Comparison of ENCODE assay signal across 17 cellular contexts in the genomic region with DNA sequence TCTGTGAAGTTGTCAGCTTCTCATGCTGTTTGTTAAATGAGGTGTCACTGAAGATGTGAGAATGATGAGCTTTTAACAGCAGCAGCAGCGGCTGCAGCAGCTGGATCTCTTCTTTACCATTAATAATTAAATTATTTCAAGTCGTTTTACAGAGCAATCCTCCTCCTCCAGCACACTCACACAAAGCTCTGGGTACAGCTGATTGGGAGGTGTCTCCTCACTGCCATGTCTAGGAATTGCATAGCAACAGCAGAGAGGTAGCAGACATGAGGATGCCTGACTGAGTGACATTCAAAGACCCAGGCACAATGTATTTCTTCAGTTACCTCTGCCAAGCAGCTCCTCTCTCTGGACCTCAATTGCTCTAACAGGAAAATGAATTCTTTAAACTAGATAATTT. TPM values are rescaled to one million over a fixed set of nuclear protein-coding genes. Genes with fewer than 3 reads are reported as not detected.
"Had no signal": no experiment of that assay in that cellular context is flagged by ENCODE, and none has a peak within 500 bp of the region (broad histone marks: within the 10 kb centered on the region; RNA-seq: fewer than 3 reads in every experiment).

No MANE protein-coding gene starts in this region.

- ATAC-seq: left lung; naive thymus-derived CD4-positive, alpha-beta T cell; right lobe of liver; stimulated activated naive B cell treated with anti-CD40 and anti-IgM and Interleukin-4, amounts not matched to agents 10 μg/mL and 1 μg/mL and 100 μg/mL, for 72 hours; upper lobe of right lung had no signal

- DNase-seq: dorsolateral prefrontal cortex; effector CD4-positive, alpha-beta T cell; kidney; left lung; mesenchymal stem cell; midbrain; naive thymus-derived CD4-positive, alpha-beta T cell; right lobe of liver; small intestine; stimulated activated CD4-positive, alpha-beta T cell treated with anti-CD3 and anti-CD28 coated beads, Interleukin-15, amount 100 ng/mL, for 24 hours; stimulated activated CD4-positive, alpha-beta T cell treated with anti-CD3 and anti-CD28 coated beads, Interleukin-2, amount 100 ng/mL, for 48 hours; stimulated activated naive B cell treated with anti-CD40 and anti-IgM and Interleukin-4, amounts not matched to agents 10 μg/mL and 1 μg/mL and 100 μg/mL, for 72 hours; transverse colon; upper lobe of right lung; uterus had no signal

- H3K4me3 ChIP-seq: dorsolateral prefrontal cortex, left lung, prostate gland, right lobe of liver, suprapubic skin, transverse colon, upper lobe of right lung, uterus had no signal

- H3K27ac ChIP-seq: dorsolateral prefrontal cortex, left lung, prostate gland, right lobe of liver, suprapubic skin, transverse colon, upper lobe of right lung, uterus had no signal

- H3K36me3 ChIP-seq: left lung, prostate gland, right lobe of liver, suprapubic skin, transverse colon, upper lobe of right lung, uterus had no signal

- H3K4me1 ChIP-seq: left lung, prostate gland, right lobe of liver, suprapubic skin, transverse colon, upper lobe of right lung, uterus had no signal

- H3K27me3 ChIP-seq: dorsolateral prefrontal cortex, left lung, right lobe of liver, suprapubic skin, transverse colon, upper lobe of right lung, uterus had no signal

RNA-seq across cellular contexts. Expression of a gene that starts 46.6 kb away (rescaled TPM):
- polyA plus RNA-seq: naive thymus-derived CD4-positive, alpha-beta T cell had no signal
